In genomic region chr6:45442716-45443115, GRCh38 we compare ENCODE assay signal across 17 cellular contexts.
A peak's percentile ranks its signal among the peaks of the same experiment; 100 is the strongest.
DNase-seq lines count a peak whose midpoint lies in the region; ATAC-seq and TF ChIP-seq lines count a peak whose summit lies in the region.
"Had no signal": no experiment of that assay in that cellular context is flagged by ENCODE, and none has a peak within 500 bp of the region (broad histone marks: within the 10 kb centered on the region; RNA-seq: fewer than 3 reads in every experiment).

No MANE protein-coding gene starts in this region.

- no peaks in the 10 kb centered on the region for H3K27me3 Mint-ChIP-seq in activated T-cell treated with anti-CD3 and anti-CD28 coated beads, Interleukin-2, amount 50 U/mL, for 72 hours (ENCODE audit: low read depth)
- no peaks in the 10 kb centered on the region for H3K27me3 Mint-ChIP-seq in activated T-helper 17 cell treated with anti-CD3 and anti-CD28 coated beads, Interleukin-2, amount 50 U/mL, for 72 hours

- H3K4me3 Mint-ChIP-seq in activated T-cell treated with anti-CD3 and anti-CD28 coated beads, Interleukin-2, amount 50 U/mL, for 72 hours: peak overlapping the region in 1 of 2 donors; percentile 82
- peak overlapping the region; percentile 76 for H3K4me3 Mint-ChIP-seq in activated T-helper 17 cell treated with anti-CD3 and anti-CD28 coated beads, Interleukin-2, amount 50 U/mL, for 72 hours
- H3K4me3 Mint-ChIP-seq in stimulated activated effector memory CD8-positive, alpha-beta T cell treated with anti-CD3 and anti-CD28 coated beads, Interleukin-12 subunit alpha, Interleukin-12 subunit beta, amount 100 ng/mL, for 72 hours: no peak overlapping the region

- H3K27ac ChIP-seq in KMS-11: no peak overlapping the region
- H3K27ac ChIP-seq: Peyer's patch had no signal

- peaks cover 93% of the 10 kb centered on the region for H3K4me1 Mint-ChIP-seq in activated T-cell treated with anti-CD3 and anti-CD28 coated beads, Interleukin-2, amount 50 U/mL, for 72 hours (ENCODE audit: low read depth)
- peaks cover 51% of the 10 kb centered on the region for H3K4me1 Mint-ChIP-seq in activated T-helper 17 cell treated with anti-CD3 and anti-CD28 coated beads, Interleukin-2, amount 50 U/mL, for 72 hours
- peaks cover 88% of the 10 kb centered on the region for H3K4me1 Mint-ChIP-seq in stimulated activated effector memory CD8-positive, alpha-beta T cell treated with anti-CD3 and anti-CD28 coated beads, Interleukin-12 subunit alpha, Interleukin-12 subunit beta, amount 100 ng/mL, for 72 hours

- peaks cover 5% of the 10 kb centered on the region; the same call in 1 of the 2 replicates for H4K20me1 ChIP-seq in KMS-11 (ENCODE audit: insufficient read depth)

- H3K4me3 ChIP-seq in KMS-11 (IDR thresholded peaks at IDR 0.05; ENCODE audit: insufficient read depth, low read depth, low read length): no peak overlapping the region
- H3K4me3 ChIP-seq: Peyer's patch had no signal

- H3K4me2 ChIP-seq in KMS-11: 0 out of 2 replicates have a peak overlapping the region, but pooled peaks have one; percentile 27

- H3K9me3 Mint-ChIP-seq in activated T-cell treated with anti-CD3 and anti-CD28 coated beads, Interleukin-2, amount 50 U/mL, for 72 hours: no peaks in the 10 kb centered on the region
- no peaks in the 10 kb centered on the region for H3K9me3 Mint-ChIP-seq in activated T-helper 17 cell treated with anti-CD3 and anti-CD28 coated beads, Interleukin-2, amount 50 U/mL, for 72 hours
- no peaks in the 10 kb centered on the region for H3K9me3 Mint-ChIP-seq in stimulated activated effector memory CD8-positive, alpha-beta T cell treated with anti-CD3 and anti-CD28 coated beads, Interleukin-12 subunit alpha, Interleukin-12 subunit beta, amount 100 ng/mL, for 72 hours

- no peak overlapping the region for H3K9ac ChIP-seq in KMS-11

- peaks cover 100% of the 10 kb centered on the region for H3K4me1 ChIP-seq in KMS-11 (ENCODE audit: low read depth, poor library complexity, severe bottlenecking)
- H3K4me1 ChIP-seq: BE2C had no signal

- no peak for ATAC-seq in activated T-cell treated with anti-CD3 and anti-CD28 coated beads, Interleukin-2, amount 50 U/mL, for 72 hours (replicated peaks in 1 of 2)
- ATAC-seq in activated T-helper 17 cell treated with anti-CD3 and anti-CD28 coated beads, Interleukin-2, amount 50 U/mL, for 72 hours (replicated peaks): no peak
- ATAC-seq in stimulated activated effector memory CD8-positive, alpha-beta T cell treated with anti-CD3 and anti-CD28 coated beads, Interleukin-12 subunit alpha, Interleukin-12 subunit beta, amount 100 ng/mL, for 72 hours: no peak
- ATAC-seq in GM21825 (IDR thresholded peaks at IDR 0.05; ENCODE audit: unreplicated experiment): no peak

- peaks cover 18% of the 10 kb centered on the region; the same call in 1 of the 2 replicates for H3K36me3 ChIP-seq in KMS-11 (ENCODE audit: insufficient read depth)
- H3K36me3 ChIP-seq: BE2C, Peyer's patch had no signal

- H3K36me3 Mint-ChIP-seq in activated T-cell treated with anti-CD3 and anti-CD28 coated beads, Interleukin-2, amount 50 U/mL, for 72 hours (ENCODE audit: insufficient read depth in 2 of 2): peaks cover 34 to 49% of the 10 kb centered on the region in 2 donors
- peaks cover 100% of the 10 kb centered on the region for H3K36me3 Mint-ChIP-seq in activated T-helper 17 cell treated with anti-CD3 and anti-CD28 coated beads, Interleukin-2, amount 50 U/mL, for 72 hours (ENCODE audit: low read depth)
- peaks cover 100% of the 10 kb centered on the region for H3K36me3 Mint-ChIP-seq in stimulated activated effector memory CD8-positive, alpha-beta T cell treated with anti-CD3 and anti-CD28 coated beads, Interleukin-12 subunit alpha, Interleukin-12 subunit beta, amount 100 ng/mL, for 72 hours

- peak overlapping the region; percentile 93 for H3K27ac Mint-ChIP-seq in activated T-cell treated with anti-CD3 and anti-CD28 coated beads, Interleukin-2, amount 50 U/mL, for 72 hours
- peak overlapping the region; percentile 93 for H3K27ac Mint-ChIP-seq in activated T-helper 17 cell treated with anti-CD3 and anti-CD28 coated beads, Interleukin-2, amount 50 U/mL, for 72 hours
- H3K27ac Mint-ChIP-seq in stimulated activated effector memory CD8-positive, alpha-beta T cell treated with anti-CD3 and anti-CD28 coated beads, Interleukin-12 subunit alpha, Interleukin-12 subunit beta, amount 100 ng/mL, for 72 hours: peak overlapping the region; percentile 91

- no peaks in the 10 kb centered on the region for H3K27me3 ChIP-seq in KMS-11 (ENCODE audit: insufficient read depth, low read depth)
- H3K27me3 ChIP-seq: Peyer's patch had no signal

- no peak for DNase-seq in activated T-cell treated with anti-CD3 and anti-CD28 coated beads, Interleukin-2, amount 50 U/mL, for 72 hours
- DNase-seq in activated T-cell treated with anti-CD3 and anti-CD28 coated beads for 4 hours (no peak), iPS-NIHi11 (ENCODE audit: low spot score) (no peak)
- no peak for DNase-seq in stimulated activated effector memory CD8-positive, alpha-beta T cell treated with anti-CD3 and anti-CD28 coated beads, Interleukin-12 subunit alpha, Interleukin-12 subunit beta, amount 100 ng/mL, for 72 hours (ENCODE audit: low spot score in 2 of 2)
- DNase-seq: BE2C, DMS 273 treated with DMSO at 0.1 percent for 48 hours, EL, Kasumi-1, NCI-H1417, NCI-H1930, NCI-H510A, NCI-H82, Peyer's patch, SHP77 had no signal

- peaks cover 100% of the 10 kb centered on the region for H3K79me2 ChIP-seq in KMS-11 (ENCODE audit: insufficient read depth, low read depth)

- TF ChIP-seq CTCF in KMS-11 (conservative IDR thresholded peaks at IDR 0.05; ENCODE audit: low read depth, low read length): no peak

- no peak overlapping the region for H2AFZ ChIP-seq in KMS-11 (ENCODE audit: low read depth)
